ENCODE assay signal across 14 cellular contexts in genomic region chr2:186687774-186688173, GRCh38.
DNase-seq lines count a peak whose midpoint lies in the region; ATAC-seq lines count a peak whose summit lies in the region.
"Had no signal": no experiment of that assay in that cellular context is flagged by ENCODE, and none has a peak within 500 bp of the region (broad histone marks: within the 10 kb centered on the region; RNA-seq: fewer than 3 reads in every experiment).

No MANE protein-coding gene starts in this region.

- ATAC-seq in HG03342 (IDR thresholded peaks at IDR 0.05; ENCODE audit: unreplicated experiment) = peak; percentile 49
- ATAC-seq: activated T-helper 17 cell treated with anti-CD3 and anti-CD28 coated beads, Interleukin-2, amount 50 U/mL, for 72 hours had no signal

- DNase-seq in COR-L47 (lab: John Stamatoyannopoulos, UW) = peak; percentile 64
- DNase-seq in NCI-H69 (lab: John Stamatoyannopoulos, UW) = peak; percentile 71
- peak; percentile 86 for DNase-seq in fibroblast of gingiva (ENCODE audit: low read depth)
- no peak for DNase-seq in effector CD8-positive, alpha-beta T cell (lab: John Stamatoyannopoulos, UW)
- DNase-seq in NCI-H226 = no peak
- no peak for DNase-seq in NCI-H146 treated with DMSO at 0.1 percent for 48 hours (lab: John Stamatoyannopoulos, UW; ENCODE audit: unreplicated experiment)
- DNase-seq in NCI-H2107 treated with DMSO at 0.1 percent for 48 hours (lab: John Stamatoyannopoulos, UW; ENCODE audit: unreplicated experiment) = no peak
- DNase-seq: kidney glomerular epithelial cell; mesendoderm; NCI-H2081 treated with DMSO at 0.1 percent for 48 hours; SHP77 treated with DMSO at 0.1 percent for 48 hours; stimulated activated CD4-positive, alpha-beta T cell treated with anti-CD3 and anti-CD28 coated beads, Interleukin-4, amount 100 ng/mL, for 24 hours had no signal

Comparison
In these comparisons a context has a peak if more than half of its experiments do, and no peak if none do; other contexts are left out.
1. DNase-seq: peak in COR-L47 (single experiment), NCI-H69 (single experiment) and fibroblast of gingiva (single experiment); none in effector CD8-positive, alpha-beta T cell (single experiment), NCI-H226 (single experiment), NCI-H146 treated with DMSO at 0.1 percent for 48 hours (single experiment) and NCI-H2107 treated with DMSO at 0.1 percent for 48 hours (single experiment).